In the genomic region with DNA sequence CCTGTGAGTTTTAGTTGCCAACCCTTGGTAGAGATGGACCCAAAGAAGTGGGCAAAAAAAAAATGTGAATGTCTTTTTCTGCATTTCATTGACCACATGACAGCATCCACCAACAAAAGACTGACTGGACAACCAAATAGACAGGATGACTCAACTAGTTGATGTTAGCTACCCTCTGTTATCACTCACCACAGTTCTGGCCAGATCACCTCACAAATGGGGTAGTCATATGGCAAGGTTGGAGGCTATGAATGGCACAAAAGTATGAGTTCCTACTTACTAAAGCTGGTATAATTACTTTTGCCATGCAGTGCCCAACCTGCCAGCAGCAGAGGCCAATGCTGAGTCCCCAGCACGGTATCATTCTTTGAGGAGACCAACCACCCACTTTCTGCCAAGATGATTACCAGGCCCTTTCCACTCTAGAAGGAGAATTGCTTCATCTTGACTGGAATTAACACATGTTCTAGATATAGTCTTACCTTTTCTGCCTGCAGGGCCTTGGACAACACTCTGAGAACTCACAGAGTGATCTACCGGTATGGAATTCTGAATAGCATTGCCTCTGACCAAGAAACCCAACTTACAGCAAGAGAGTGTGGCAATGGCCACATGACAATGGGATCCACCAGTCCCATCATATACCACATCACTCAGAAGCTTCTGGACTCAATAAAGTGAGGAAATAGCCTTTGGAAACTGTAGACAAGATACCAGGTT, we compare ENCODE assay signal across 17 cellular contexts. TPM values are rescaled to one million over a fixed set of nuclear protein-coding genes. Genes with fewer than 3 reads are reported as not detected.
"Had no signal": no experiment of that assay in that cellular context is flagged by ENCODE, and none has a peak within 500 bp of the region (broad histone marks: within the 10 kb centered on the region; RNA-seq: fewer than 3 reads in every experiment).

No MANE protein-coding gene starts in this region.

- H3K9me3 Mint-ChIP-seq: activated CD8-positive, alpha-beta T cell treated with anti-CD3 and anti-CD28 coated beads for 36 hours; activated naive CD4-positive, alpha-beta T cell treated with anti-CD3 and anti-CD28 coated beads for 36 hours; natural killer cell; stimulated activated memory B cell treated with anti-CD40 and anti-IgM and Interleukin-4, amounts not matched to agents 10 μg/mL and 1 μg/mL and 100 μg/mL, for 72 hours had no signal

- H3K4me3 Mint-ChIP-seq: activated CD4-positive, alpha-beta T cell treated with anti-CD3 and anti-CD28 coated beads for 36 hours; activated CD8-positive, alpha-beta T cell treated with anti-CD3 and anti-CD28 coated beads for 36 hours; activated naive CD4-positive, alpha-beta T cell treated with anti-CD3 and anti-CD28 coated beads for 36 hours; natural killer cell; stimulated activated memory B cell treated with anti-CD40 and anti-IgM and Interleukin-4, amounts not matched to agents 10 μg/mL and 1 μg/mL and 100 μg/mL, for 72 hours had no signal

- ATAC-seq: activated CD4-positive, alpha-beta T cell treated with anti-CD3 and anti-CD28 coated beads for 36 hours; activated CD8-positive, alpha-beta T cell treated with anti-CD3 and anti-CD28 coated beads for 36 hours; left colon; natural killer cell; right cardiac atrium; stimulated activated memory B cell treated with anti-CD40 and anti-IgM and Interleukin-4, amounts not matched to agents 10 μg/mL and 1 μg/mL and 100 μg/mL, for 72 hours had no signal

- H3K27ac ChIP-seq: colonic mucosa, tibial artery, VCaP had no signal

- H3K4me3 ChIP-seq: colonic mucosa, lung, smooth muscle cell, tibial artery had no signal

- H3K27me3 ChIP-seq: colonic mucosa had no signal

- H3K27ac Mint-ChIP-seq: activated CD4-positive, alpha-beta T cell treated with anti-CD3 and anti-CD28 coated beads for 36 hours; activated CD8-positive, alpha-beta T cell treated with anti-CD3 and anti-CD28 coated beads for 36 hours; activated naive CD4-positive, alpha-beta T cell treated with anti-CD3 and anti-CD28 coated beads for 36 hours; natural killer cell; progenitor cell of endocrine pancreas; stimulated activated memory B cell treated with anti-CD40 and anti-IgM and Interleukin-4, amounts not matched to agents 10 μg/mL and 1 μg/mL and 100 μg/mL, for 72 hours had no signal

- H3K9me3 ChIP-seq: colonic mucosa, tibial artery had no signal

- H3K4me2 ChIP-seq: smooth muscle cell had no signal

- H3K36me3 Mint-ChIP-seq: natural killer cell; stimulated activated memory B cell treated with anti-CD40 and anti-IgM and Interleukin-4, amounts not matched to agents 10 μg/mL and 1 μg/mL and 100 μg/mL, for 72 hours had no signal

- H3K36me3 ChIP-seq: colonic mucosa, tibial artery had no signal

- H3K4me1 ChIP-seq: colonic mucosa, tibial artery had no signal

- H3K4me1 Mint-ChIP-seq: activated CD4-positive, alpha-beta T cell treated with anti-CD3 and anti-CD28 coated beads for 36 hours; natural killer cell; stimulated activated memory B cell treated with anti-CD40 and anti-IgM and Interleukin-4, amounts not matched to agents 10 μg/mL and 1 μg/mL and 100 μg/mL, for 72 hours had no signal

- DNase-seq: activated CD4-positive, alpha-beta T cell treated with anti-CD3 and anti-CD28 coated beads for 36 hours; activated CD8-positive, alpha-beta memory T cell treated with anti-CD3 and anti-CD28 coated beads, Interleukin-2, amount 50 U/mL, for 48 hours; activated CD8-positive, alpha-beta T cell treated with anti-CD3 and anti-CD28 coated beads for 36 hours; activated naive CD4-positive, alpha-beta T cell treated with anti-CD3 and anti-CD28 coated beads for 36 hours; caudate nucleus; colonic mucosa; hippocampal formation; left colon; natural killer cell; right cardiac atrium; tibial artery had no signal

RNA-seq across cellular contexts. Expression of a gene that starts 20.1 kb away (rescaled TPM):
- total RNA-seq: activated CD8-positive, alpha-beta T cell treated with anti-CD3 and anti-CD28 coated beads for 36 hours; mononuclear cell; natural killer cell had no signal
